20 cellular contexts compared by ENCODE assay signal in genomic region chr7:134022512-134022911, GRCh38.
A peak's percentile ranks its signal among the peaks of the same experiment; 100 is the strongest.
DNase-seq lines count a peak whose midpoint lies in the region; ATAC-seq and TF ChIP-seq lines count a peak whose summit lies in the region.
"Had no signal": no experiment of that assay in that cellular context is flagged by ENCODE, and none has a peak within 500 bp of the region (broad histone marks: within the 10 kb centered on the region; RNA-seq: fewer than 3 reads in every experiment).

No MANE protein-coding gene starts in this region.

- POLR2A ChIA-PET in SK-N-SH (lab: Yijun Ruan, JAX): no interaction called here
- POLR2A ChIA-PET in naive thymus-derived CD8-positive, alpha-beta T cell (lab: Charles Lee): no interaction called here

- peak overlapping the region in 1 of 2 experiments; percentile 94; a peak in 2 of 4 replicates for H3K27ac ChIP-seq in SK-N-SH (ENCODE audit: low read depth in 2 of 2, low read length in 1 of 2)
- H3K27ac ChIP-seq in prostate gland: peak overlapping the region in 1 of 2 donors; percentile 68
- H3K27ac ChIP-seq: A549, parathyroid adenoma, SJSA1 had no signal

- no peaks in the 10 kb centered on the region for H3K27me3 Mint-ChIP-seq in naive thymus-derived CD8-positive, alpha-beta T cell
- H3K27me3 Mint-ChIP-seq: T-helper 17 cell had no signal

- no peaks in the 10 kb centered on the region for H3K79me2 ChIP-seq in SK-N-SH (ENCODE audit: insufficient read depth)
- H3K79me2 ChIP-seq: parathyroid adenoma had no signal

- H4K20me1 ChIP-seq in SK-N-SH (ENCODE audit: insufficient read depth): no peaks in the 10 kb centered on the region

- no peaks in the 10 kb centered on the region for H3K4me1 Mint-ChIP-seq in naive thymus-derived CD8-positive, alpha-beta T cell
- H3K4me1 Mint-ChIP-seq: natural killer cell, T-helper 17 cell had no signal

- intact Hi-C loops in prostate gland (cut with DNase I): no loop called here

- DNase-seq in SK-N-SH (no peak), NCI-H2196 (lab: John Stamatoyannopoulos, UW; ENCODE audit: unreplicated experiment) (peak; percentile 46), cerebellar cortex (ENCODE audit: low spot score) (peak; percentile 78), prostate gland (ENCODE audit: low spot score) (peak; percentile 84), foreskin fibroblast (no peak)
- no peak for DNase-seq in naive thymus-derived CD8-positive, alpha-beta T cell
- DNase-seq: activated effector memory CD4-positive, alpha-beta T cell treated with Interleukin-2 at 50 U/mL for 16 hours; BE2C; central memory CD4-positive, alpha-beta T cell; Kasumi-1; natural killer cell; NCI-H1436 treated with DMSO at 0.1 percent for 48 hours; NCI-H524; T-helper 17 cell had no signal

- H3K4me3 ChIP-seq in SK-N-SH (ENCODE audit: low read depth in 2 of 2, low read length in 1 of 2) (no peak overlapping the region), prostate gland (no peak overlapping the region), foreskin fibroblast (ENCODE audit: low read depth in 1 of 2, low read length in 2 of 2) (no peak overlapping the region)
- H3K4me3 ChIP-seq: A549, SJSA1 had no signal

- no peak overlapping the region for H3K9ac ChIP-seq in SK-N-SH
- H3K9ac ChIP-seq: parathyroid adenoma had no signal

- no peaks in the 10 kb centered on the region for H3F3A ChIP-seq in SK-N-SH (replicated peaks; ENCODE audit: insufficient read depth)

- CTCF ChIA-PET in SK-N-SH (lab: Yijun Ruan, JAX): interaction anchor here (0.6 to 8.6 kb wide), 10 partner anchors 9 to 1704 kb away, joined by 3 to 55 read pairs (median 4); no protein-coding TSS in a partner anchor

- H3K9me2 ChIP-seq in SK-N-SH: no peaks in the 10 kb centered on the region

- no peak for TF ChIP-seq EP300 in SK-N-SH (IDR thresholded peaks at IDR 0.05; ENCODE audit: borderline replicate concordance in 1 of 2, low read depth in 1 of 2, low read length in 1 of 2)

- H2AFZ ChIP-seq in SK-N-SH (ENCODE audit: low read depth): no peak overlapping the region
- H2AFZ ChIP-seq: parathyroid adenoma had no signal

- no peak for TF ChIP-seq POLR2A in prostate gland (IDR thresholded peaks at IDR 0.05)

- H3K4me2 ChIP-seq in SK-N-SH: no peak overlapping the region
- H3K4me2 ChIP-seq: A549 had no signal

- H3K36me3 Mint-ChIP-seq in naive thymus-derived CD8-positive, alpha-beta T cell: peaks cover 7 to 29% (median 9%) of the 10 kb centered on the region in 3 donors
- H3K36me3 Mint-ChIP-seq: natural killer cell had no signal

- no peak overlapping the region for H3K27ac Mint-ChIP-seq in naive thymus-derived CD8-positive, alpha-beta T cell
- H3K27ac Mint-ChIP-seq: natural killer cell, T-helper 17 cell had no signal

- H3K9me3 Mint-ChIP-seq in naive thymus-derived CD8-positive, alpha-beta T cell: no peaks in the 10 kb centered on the region
- H3K9me3 Mint-ChIP-seq: natural killer cell had no signal

- ATAC-seq in SK-N-SH treated with all-trans-retinoic acid at 6 μM for 48 hours: no peak
- ATAC-seq in naive thymus-derived CD8-positive, alpha-beta T cell: no peak
- ATAC-seq in GM18502 (IDR thresholded peaks at IDR 0.05; ENCODE audit: poor library complexity, unreplicated experiment): no peak
- ATAC-seq: A549, HCT116, natural killer cell, T-helper 17 cell had no signal

- no peak overlapping the region for H3K4me3 Mint-ChIP-seq in naive thymus-derived CD8-positive, alpha-beta T cell
- H3K4me3 Mint-ChIP-seq: natural killer cell, T-helper 17 cell had no signal

- H3K36me3 ChIP-seq in SK-N-SH (replicated peaks in 1 of 2; ENCODE audit: control insufficient read depth in 1 of 2, insufficient read depth in 2 of 2, low read length in 1 of 2) (peaks cover 0 to 4% of the 10 kb centered on the region in 2 experiments), prostate gland (no peaks in the 10 kb centered on the region)
- H3K36me3 ChIP-seq: BE2C, SJSA1 had no signal

- H3K9me3 ChIP-seq in SK-N-SH: no peaks in the 10 kb centered on the region
- no peaks in the 10 kb centered on the region for H3K9me3 ChIP-seq in prostate gland
- H3K9me3 ChIP-seq: A549, BE2C, SJSA1 had no signal

- H3K4me1 ChIP-seq in SK-N-SH (ENCODE audit: control insufficient read depth in 1 of 2, insufficient read depth in 2 of 2, low read depth in 1 of 2, low read length in 1 of 2): peaks cover 0 to 49% of the 10 kb centered on the region in 2 experiments; a peak in 2 of 4 replicates
- H3K4me1 ChIP-seq in prostate gland (replicated peaks): no peaks in the 10 kb centered on the region
- H3K4me1 ChIP-seq: A549, parathyroid adenoma, SJSA1 had no signal

- no peak for TF ChIP-seq CTCF in SK-N-SH (IDR thresholded peaks at IDR 0.05)
- TF ChIP-seq CTCF in prostate gland (IDR thresholded peaks at IDR 0.05): no peak
- TF ChIP-seq CTCF in foreskin fibroblast (IDR thresholded peaks at IDR 0.05; ENCODE audit: low read depth, low read length): no peak

- no peaks in the 10 kb centered on the region for H3K27me3 ChIP-seq in SK-N-SH (ENCODE audit: insufficient read depth)
- no peaks in the 10 kb centered on the region for H3K27me3 ChIP-seq in prostate gland (replicated peaks; ENCODE audit: insufficient read depth)
- H3K27me3 ChIP-seq: BE2C, SJSA1 had no signal

- no peak for TF ChIP-seq RAD21 in SK-N-SH (IDR thresholded peaks at IDR 0.05; ENCODE audit: low read length)

TF ChIP-seq in SK-N-SH, 30 proteins besides CTCF, POLR2A, EP300 and RAD21:
- 0 out of 2 replicates have a peak, but pooled peaks have one; percentile 6 for TF ChIP-seq GATA2 (CRISPR knock-in tag; IDR thresholded peaks at IDR 0.05)
- TF ChIP-seq RCOR1 (IDR thresholded peaks at IDR 0.05; ENCODE audit: low read length): no peak

TF ChIP-seq in SK-N-SH treated with all-trans-retinoic acid at 6 μM for 48 hours, 23 proteins besides CTCF, POLR2A, EP300 and RAD21:
- TF ChIP-seq GLIS3 (CRISPR knock-in tag; IDR thresholded peaks at IDR 0.05): no peak

Comparison
In these comparisons a context has a peak if more than half of its experiments do, and no peak if none do; other contexts are left out.
1. DNase-seq: peak in NCI-H2196 (single experiment), cerebellar cortex (single experiment) and prostate gland (single experiment); none in SK-N-SH (single experiment), naive thymus-derived CD8-positive, alpha-beta T cell (0 of 10) and foreskin fibroblast (0 of 2).